8 cellular contexts compared by ENCODE assay signal in genomic region chr14:96104469-96105057, GRCh38.
DNase-seq lines count a peak whose midpoint lies in the region; ATAC-seq and TF ChIP-seq lines count a peak whose summit lies in the region.

No MANE protein-coding gene starts in this region.

- peaks cover 14 to 41% (median 26%) of the 10 kb centered on the region in 3 donors for H3K4me1 ChIP-seq in esophagus squamous epithelium

- no peak for ATAC-seq in GM18868 (IDR thresholded peaks at IDR 0.05; ENCODE audit: unreplicated experiment)

- TF ChIP-seq CTCF in esophagus squamous epithelium (IDR thresholded peaks at IDR 0.05): no peak

- peak overlapping the region; percentile 32 to 79 (median 66) for H3K27ac ChIP-seq in esophagus squamous epithelium
- H3K27ac ChIP-seq in substantia nigra (ENCODE audit: low read depth, low read length, poor library complexity, severe bottlenecking): no peak overlapping the region

- WGBS in esophagus squamous epithelium, 2 donors: 19 to 69% methylated on average over 3 to 11 of the region's 19 CpGs

- no peaks in the 10 kb centered on the region for H3K36me3 ChIP-seq in esophagus squamous epithelium

- intact Hi-C loops in esophagus squamous epithelium (cut with DNase I): loop anchor here (10.0 kb wide), 1 partner anchor 100 kb away; the partner anchor contains the start of gene BDKRB2
- intact Hi-C loops in posterior vena cava (cut with DNase I): loop anchor here (5.0 to 10.0 kb wide), 2 partner anchors 80 to 168 kb away; no protein-coding TSS in a partner anchor

- no peak for TF ChIP-seq POLR2A in esophagus squamous epithelium (IDR thresholded peaks at IDR 0.05)

- H3K9me3 ChIP-seq in esophagus squamous epithelium: no peaks in the 10 kb centered on the region

- H3K4me3 ChIP-seq in esophagus squamous epithelium: no peak overlapping the region

- peak; percentile 96 for DNase-seq in GM03348 (ENCODE audit: low spot score)
- peak; percentile 98 to 99 for DNase-seq in NCI-H524 (lab: John Stamatoyannopoulos, UW)
- no peak for DNase-seq in esophagus squamous epithelium (lab: John Stamatoyannopoulos, UW)
- peak; percentile 95 for DNase-seq in posterior vena cava (ENCODE audit: low spot score)
- DNase-seq in LoVo (ENCODE audit: low spot score): no peak
- no peak for DNase-seq in NOMO-1 treated with DMSO at 0.1 percent for 48 hours (lab: John Stamatoyannopoulos, UW; ENCODE audit: unreplicated experiment)
- DNase-seq in substantia nigra (lab: John Stamatoyannopoulos, UW): no peak

- peaks cover 0 to 7% (median 0%) of the 10 kb centered on the region in 4 donors for H3K27me3 ChIP-seq in esophagus squamous epithelium

Comparison
In these comparisons a context has a peak if more than half of its experiments do, and no peak if none do; other contexts are left out.
1. DNase-seq: peak in GM03348 (single experiment), NCI-H524 (2 of 2) and posterior vena cava (single experiment); none in esophagus squamous epithelium (single experiment), LoVo (single experiment), NOMO-1 treated with DMSO at 0.1 percent for 48 hours (single experiment) and substantia nigra (0 of 49).